8 cellular contexts compared by ENCODE assay signal in the genomic region with DNA sequence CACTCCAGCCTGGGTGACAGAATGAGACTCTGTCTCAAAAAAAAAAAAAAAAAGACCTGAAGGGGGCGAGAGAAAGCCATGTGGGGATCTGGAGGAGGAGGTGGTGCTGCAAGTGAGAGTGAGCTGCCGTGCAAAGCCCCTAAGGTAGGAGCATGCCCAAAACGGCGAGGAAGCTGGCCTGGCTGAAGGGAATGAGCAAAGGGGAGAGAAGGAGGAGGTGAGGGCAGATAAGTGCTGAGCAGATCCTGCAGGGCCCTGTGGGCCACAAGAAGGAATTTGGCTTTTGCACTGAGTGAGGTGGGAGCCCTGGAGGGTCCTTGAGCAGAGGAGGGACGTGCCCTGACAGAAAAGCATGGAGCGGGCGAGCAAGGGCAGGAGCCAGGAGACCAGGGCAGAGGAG. TPM values are rescaled to one million over a fixed set of nuclear protein-coding genes. Genes with fewer than 3 reads are reported as not detected.
DNase-seq lines count a peak whose midpoint lies in the region; ATAC-seq and TF ChIP-seq lines count a peak whose summit lies in the region.

No MANE protein-coding gene starts in this region.

- in situ Hi-C loops in Panc1 (cut with HindIII; ENCODE audit: low pct_unique_long_range_greater_than_20kb, low sequenced_read_pairs) = no loop called here

- TF ChIP-seq CTCF in heart right ventricle (IDR thresholded peaks at IDR 0.05) (peak in 7 of 9 donors; percentile 11 to 33 (median 20)), Panc1 (IDR thresholded peaks at IDR 0.05) (no peak; the same call in 1 of the 2 replicates), type B pancreatic cell (conservative IDR thresholded peaks at IDR 0.05) (peak; percentile 41)

- no TSS peak for BruUV-seq in Panc1 (replicated peaks; lab: Mats Ljungman, UMichigan)

- H3K4me3 ChIP-seq in heart right ventricle (no peak overlapping the region), Panc1 (ENCODE audit: low read depth in 2 of 2, low read length in 2 of 2) (no peak overlapping the region)

- POLR2A ChIA-PET in Panc1 (lab: Charles Lee) = interaction anchor here (0.7 kb wide), 1 partner anchor 220 kb away, joined by 8 read pairs; no protein-coding TSS in a partner anchor

- H3K4me1 ChIP-seq in heart right ventricle (peaks cover 0 to 61% (median 29%) of the 10 kb centered on the region in 9 donors), Panc1 (ENCODE audit: control insufficient read depth, insufficient read depth, low read length) (peaks cover 11% of the 10 kb centered on the region)

- peaks cover 8% of the 10 kb centered on the region for H3K36me3 Mint-ChIP-seq in effector memory CD8-positive, alpha-beta T cell (ENCODE audit: insufficient read depth)
- no peaks in the 10 kb centered on the region for H3K36me3 Mint-ChIP-seq in type B pancreatic cell

- H3K4me1 Mint-ChIP-seq in effector memory CD8-positive, alpha-beta T cell (ENCODE audit: low read depth in 2 of 2) = peaks cover 26 to 32% of the 10 kb centered on the region in 2 donors
- H3K4me1 Mint-ChIP-seq in type B pancreatic cell (ENCODE audit: unreplicated experiment) = peaks cover 22% of the 10 kb centered on the region

- H3K9me3 ChIP-seq in heart right ventricle (no peaks in the 10 kb centered on the region), Panc1 (ENCODE audit: control insufficient read depth, insufficient read depth, low read depth, low read length) (no peaks in the 10 kb centered on the region)

- CTCF ChIA-PET in Panc1 (lab: Charles Lee) = interaction anchor here (0.6 to 1.7 kb wide), 12 partner anchors 10 to 225 kb away, joined by 3 to 8 read pairs (median 6); a partner anchor contains a TSS

- H3K27ac ChIP-seq in heart right ventricle = no peak overlapping the region
- H3K27ac ChIP-seq in Panc1 (ENCODE audit: low read length) = peak overlapping the region; percentile 48; the same call in 1 of the 2 replicates

- no peaks in the 10 kb centered on the region for H3K9me3 Mint-ChIP-seq in effector memory CD8-positive, alpha-beta T cell
- H3K9me3 Mint-ChIP-seq in type B pancreatic cell = no peaks in the 10 kb centered on the region

- H3K27me3 Mint-ChIP-seq in effector memory CD8-positive, alpha-beta T cell = no peaks in the 10 kb centered on the region
- H3K27me3 Mint-ChIP-seq in type B pancreatic cell = peaks cover 6% of the 10 kb centered on the region

- intact Hi-C loops in heart right ventricle (cut with DNase I) = loop anchor here in 5 of 10 donors (2.0 to 5.0 kb wide), 2 partner anchors 45 kb away; no protein-coding TSS in a partner anchor
- intact Hi-C loops in cardiac septum (cut with DNase I) = no loop called here
- intact Hi-C loops in Panc1 (cut with micrococcal nuclease; ENCODE audit: unreplicated experiment) = no loop called here

- peak overlapping the region; percentile 78 to 96 for H3K27ac Mint-ChIP-seq in effector memory CD8-positive, alpha-beta T cell
- H3K27ac Mint-ChIP-seq in type B pancreatic cell = peak overlapping the region; percentile 59

- peak in 1 of 8 donors; percentile 17 for ATAC-seq in heart right ventricle
- peak; percentile 53 for ATAC-seq in Panc1
- ATAC-seq in effector memory CD8-positive, alpha-beta T cell (replicated peaks) = peak; percentile 54
- no peak for ATAC-seq in HG03097 (IDR thresholded peaks at IDR 0.05; ENCODE audit: low FRiP score, unreplicated experiment)

- peak overlapping the region; percentile 89 to 93 for H3K4me3 Mint-ChIP-seq in effector memory CD8-positive, alpha-beta T cell
- H3K4me3 Mint-ChIP-seq in type B pancreatic cell = peak overlapping the region; percentile 47

- H3K36me3 ChIP-seq in heart right ventricle (no peaks in the 10 kb centered on the region), Panc1 (ENCODE audit: control insufficient read depth, insufficient read depth, low read length) (no peaks in the 10 kb centered on the region)

- WGBS in heart right ventricle, 2 donors = 63 to 66% methylated on average over 7 of the region's 7 CpGs

- DNase-seq in heart right ventricle = no peak
- no peak for DNase-seq in cardiac septum (ENCODE audit: low spot score)
- DNase-seq in Panc1 (ENCODE audit: low read depth, low spot score) = no peak
- DNase-seq in effector memory CD8-positive, alpha-beta T cell = peak in 1 of 3 experiments; percentile 44
- no peak for DNase-seq in type B pancreatic cell (ENCODE audit: extremely low spot score, unreplicated experiment)
- DNase-seq in kidney tubule cell (ENCODE audit: low spot score) = no peak
- no peak for DNase-seq in cerebellar nuclear complex (lab: John Stamatoyannopoulos, UW)

- no peaks in the 10 kb centered on the region for H3K27me3 ChIP-seq in heart right ventricle
- no peaks in the 10 kb centered on the region for H3K27me3 ChIP-seq in Panc1 (ENCODE audit: control insufficient read depth, insufficient read depth, low read length)

RNA-seq across cellular contexts. Expression of a gene that starts 19.4 kb away (rescaled TPM):
- 10 to 100 TPM; 24.0 to 58.0 (median 32.8) TPM for total RNA-seq in heart right ventricle
- polyA plus RNA-seq in heart right ventricle = 10 to 100 TPM; 14.5 to 30.6 TPM
- total RNA-seq in cardiac septum = 36.4 TPM
- total RNA-seq in Panc1 (2021; ENCODE audit: unreplicated experiment) = 109 TPM
- 128 TPM for polyA plus RNA-seq in Panc1 (2012; ENCODE audit: insufficient read length)
- total RNA-seq in type B pancreatic cell (ENCODE audit: low replicate concordance) = 4.9 and 14.3 TPM in 2 replicates

RNA-seq across cellular contexts. Expression of a gene that starts 57.3 kb away (rescaled TPM):
- total RNA-seq in heart right ventricle (10 to 100 TPM; 15.4 to 39.6 (median 21.7) TPM), cardiac septum (26.7 TPM), Panc1 (2021; ENCODE audit: unreplicated experiment) (117 TPM), type B pancreatic cell (ENCODE audit: low replicate concordance) (71.9 and 84.3 TPM in 2 replicates)
- 100 to 1,000 TPM in 1 of 2 donors, 10 to 100 TPM in 1; 78.3 to 110 TPM for polyA plus RNA-seq in heart right ventricle
- polyA plus RNA-seq in Panc1 (2012; ENCODE audit: insufficient read length) = 96.9 TPM
